Comparison of ENCODE assay signal across 1 cellular context in the genomic region with DNA sequence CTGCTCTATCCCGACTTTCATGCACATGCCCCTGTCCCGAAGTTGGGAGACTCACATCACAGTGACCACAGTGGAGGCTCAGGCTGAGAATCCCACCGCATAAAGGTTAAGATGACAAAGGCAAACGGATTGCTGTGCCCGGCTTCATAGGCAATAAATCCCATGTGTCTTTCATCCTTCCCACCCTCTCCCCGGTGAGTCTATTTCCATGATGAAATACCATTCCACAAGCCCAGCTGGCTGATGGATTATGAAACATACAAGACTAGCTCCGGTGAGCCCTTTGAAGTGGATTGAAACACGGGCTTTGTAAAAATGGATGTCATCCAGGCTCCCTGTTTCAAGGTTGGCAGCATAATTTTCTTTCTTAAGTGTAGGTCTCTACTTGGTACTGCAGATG.
TF ChIP-seq lines count a peak whose summit lies in the region.

No MANE protein-coding gene starts in this region.

TF ChIP-seq in GM23338, 12 proteins besides CTCF, POLR2A, EP300 and RAD21 (continued from another document):
- TF ChIP-seq, protein P1, sequence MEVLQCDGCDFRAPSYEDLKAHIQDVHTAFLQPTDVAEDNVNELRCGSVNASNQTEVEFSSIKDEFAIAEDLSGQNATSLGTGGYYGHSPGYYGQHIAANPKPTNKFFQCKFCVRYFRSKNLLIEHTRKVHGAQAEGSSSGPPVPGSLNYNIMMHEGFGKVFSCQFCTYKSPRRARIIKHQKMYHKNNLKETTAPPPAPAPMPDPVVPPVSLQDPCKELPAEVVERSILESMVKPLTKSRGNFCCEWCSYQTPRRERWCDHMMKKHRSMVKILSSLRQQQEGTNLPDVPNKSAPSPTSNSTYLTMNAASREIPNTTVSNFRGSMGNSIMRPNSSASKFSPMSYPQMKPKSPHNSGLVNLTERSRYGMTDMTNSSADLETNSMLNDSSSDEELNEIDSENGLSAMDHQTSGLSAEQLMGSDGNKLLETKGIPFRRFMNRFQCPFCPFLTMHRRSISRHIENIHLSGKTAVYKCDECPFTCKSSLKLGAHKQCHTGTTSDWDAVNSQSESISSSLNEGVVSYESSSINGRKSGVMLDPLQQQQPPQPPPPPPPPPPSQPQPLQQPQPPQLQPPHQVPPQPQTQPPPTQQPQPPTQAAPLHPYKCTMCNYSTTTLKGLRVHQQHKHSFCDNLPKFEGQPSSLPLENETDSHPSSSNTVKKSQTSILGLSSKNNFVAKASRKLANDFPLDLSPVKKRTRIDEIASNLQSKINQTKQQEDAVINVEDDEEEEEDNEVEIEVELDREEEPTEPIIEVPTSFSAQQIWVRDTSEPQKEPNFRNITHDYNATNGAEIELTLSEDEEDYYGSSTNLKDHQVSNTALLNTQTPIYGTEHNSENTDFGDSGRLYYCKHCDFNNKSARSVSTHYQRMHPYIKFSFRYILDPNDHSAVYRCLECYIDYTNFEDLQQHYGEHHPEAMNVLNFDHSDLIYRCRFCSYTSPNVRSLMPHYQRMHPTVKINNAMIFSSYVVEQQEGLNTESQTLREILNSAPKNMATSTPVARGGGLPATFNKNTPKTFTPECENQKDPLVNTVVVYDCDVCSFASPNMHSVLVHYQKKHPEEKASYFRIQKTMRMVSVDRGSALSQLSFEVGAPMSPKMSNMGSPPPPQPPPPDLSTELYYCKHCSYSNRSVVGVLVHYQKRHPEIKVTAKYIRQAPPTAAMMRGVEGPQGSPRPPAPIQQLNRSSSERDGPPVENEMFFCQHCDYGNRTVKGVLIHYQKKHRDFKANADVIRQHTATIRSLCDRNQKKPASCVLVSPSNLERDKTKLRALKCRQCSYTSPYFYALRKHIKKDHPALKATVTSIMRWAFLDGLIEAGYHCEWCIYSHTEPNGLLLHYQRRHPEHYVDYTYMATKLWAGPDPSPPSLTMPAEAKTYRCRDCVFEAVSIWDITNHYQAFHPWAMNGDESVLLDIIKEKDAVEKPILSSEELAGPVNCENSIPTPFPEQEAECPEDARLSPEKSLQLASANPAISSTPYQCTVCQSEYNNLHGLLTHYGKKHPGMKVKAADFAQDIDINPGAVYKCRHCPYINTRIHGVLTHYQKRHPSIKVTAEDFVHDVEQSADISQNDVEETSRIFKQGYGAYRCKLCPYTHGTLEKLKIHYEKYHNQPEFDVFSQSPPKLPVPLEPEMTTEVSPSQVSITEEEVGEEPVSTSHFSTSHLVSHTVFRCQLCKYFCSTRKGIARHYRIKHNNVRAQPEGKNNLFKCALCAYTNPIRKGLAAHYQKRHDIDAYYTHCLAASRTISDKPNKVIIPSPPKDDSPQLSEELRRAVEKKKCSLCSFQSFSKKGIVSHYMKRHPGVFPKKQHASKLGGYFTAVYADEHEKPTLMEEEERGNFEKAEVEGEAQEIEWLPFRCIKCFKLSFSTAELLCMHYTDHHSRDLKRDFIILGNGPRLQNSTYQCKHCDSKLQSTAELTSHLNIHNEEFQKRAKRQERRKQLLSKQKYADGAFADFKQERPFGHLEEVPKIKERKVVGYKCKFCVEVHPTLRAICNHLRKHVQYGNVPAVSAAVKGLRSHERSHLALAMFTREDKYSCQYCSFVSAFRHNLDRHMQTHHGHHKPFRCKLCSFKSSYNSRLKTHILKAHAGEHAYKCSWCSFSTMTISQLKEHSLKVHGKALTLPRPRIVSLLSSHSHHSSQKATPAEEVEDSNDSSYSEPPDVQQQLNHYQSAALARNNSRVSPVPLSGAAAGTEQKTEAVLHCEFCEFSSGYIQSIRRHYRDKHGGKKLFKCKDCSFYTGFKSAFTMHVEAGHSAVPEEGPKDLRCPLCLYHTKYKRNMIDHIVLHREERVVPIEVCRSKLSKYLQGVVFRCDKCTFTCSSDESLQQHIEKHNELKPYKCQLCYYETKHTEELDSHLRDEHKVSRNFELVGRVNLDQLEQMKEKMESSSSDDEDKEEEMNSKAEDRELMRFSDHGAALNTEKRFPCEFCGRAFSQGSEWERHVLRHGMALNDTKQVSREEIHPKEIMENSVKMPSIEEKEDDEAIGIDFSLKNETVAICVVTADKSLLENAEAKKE (CRISPR knock-in tag; IDR thresholded peaks at IDR 0.05), result no peak
